8 cellular contexts compared by ENCODE assay signal in the genomic region with DNA sequence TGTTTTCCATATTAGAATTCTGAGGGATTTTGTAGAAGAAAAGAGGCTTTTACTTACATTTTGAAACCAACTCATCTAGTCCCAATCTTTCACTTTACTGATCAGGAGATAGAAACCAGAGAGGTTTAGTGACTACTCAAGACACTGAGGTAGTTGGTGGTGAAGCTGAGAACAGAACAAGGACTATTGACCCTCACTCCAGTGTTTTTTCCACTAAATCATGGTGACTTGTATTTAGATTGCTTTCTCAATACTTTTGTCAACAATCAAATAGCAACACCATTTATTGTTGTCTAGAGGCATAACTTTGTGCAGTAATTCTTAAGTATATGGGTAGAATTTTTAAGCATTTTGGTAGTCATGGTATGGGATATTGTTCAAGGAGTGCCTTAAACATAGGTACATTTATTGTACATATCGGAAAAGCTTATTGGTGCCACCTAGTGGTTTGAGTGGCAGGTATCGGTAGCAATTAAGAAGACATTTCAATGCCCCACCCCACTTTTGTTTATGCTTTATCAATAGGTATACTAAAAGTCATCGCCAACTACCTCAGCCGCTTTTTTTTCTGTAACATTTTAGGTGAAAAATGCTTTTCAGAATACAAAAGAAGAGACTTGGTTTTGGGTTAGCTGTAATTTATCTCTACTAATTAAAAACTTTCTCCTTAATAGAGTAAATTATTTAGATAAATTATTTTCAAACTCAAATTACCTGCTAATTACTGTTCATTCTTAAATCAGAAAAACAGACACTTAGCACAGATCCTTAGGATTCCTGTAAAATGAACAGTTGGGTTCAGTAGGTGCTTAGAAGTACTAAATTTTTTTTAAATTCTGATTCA. TPM values are rescaled to one million over a fixed set of nuclear protein-coding genes. Genes with fewer than 3 reads are reported as not detected.
DNase-seq lines count a peak whose midpoint lies in the region; ATAC-seq and TF ChIP-seq lines count a peak whose summit lies in the region.

No MANE protein-coding gene starts in this region.

- peaks cover 9% of the 10 kb centered on the region for H3K4me1 Mint-ChIP-seq in osteocyte (ENCODE audit: unreplicated experiment)

- H3K4me3 ChIP-seq in BE2C (ENCODE audit: low read depth, low read length) (no peak overlapping the region), SK-N-MC (no peak overlapping the region)

- H3K4me1 ChIP-seq in BE2C = no peaks in the 10 kb centered on the region

- no peak overlapping the region for H3K27ac Mint-ChIP-seq in osteocyte (ENCODE audit: unreplicated experiment)

- H3K4me3 Mint-ChIP-seq in osteocyte (ENCODE audit: unreplicated experiment) = no peak overlapping the region

- DNase-seq in BE2C (peak; percentile 36), NCI-H1105 (lab: John Stamatoyannopoulos, UW) (peak; percentile 60), SK-N-MC (ENCODE audit: low read depth, low spot score) (peak; percentile 62), osteocyte (ENCODE audit: extremely low spot score, unreplicated experiment) (no peak)

- no peaks in the 10 kb centered on the region for H3K36me3 ChIP-seq in BE2C
- H3K36me3 ChIP-seq in SK-N-MC (ENCODE audit: insufficient read depth, low read length) = no peaks in the 10 kb centered on the region

- ATAC-seq in GM18498 (IDR thresholded peaks at IDR 0.05; ENCODE audit: unreplicated experiment) = peak; percentile 75
- peak; percentile 74 for ATAC-seq in HG02763 (IDR thresholded peaks at IDR 0.05; ENCODE audit: unreplicated experiment)
- peak; percentile 45 for ATAC-seq in esophagus mucosa
- no peak for ATAC-seq in HG03196 (IDR thresholded peaks at IDR 0.05; ENCODE audit: unreplicated experiment)

- no peak overlapping the region for H3K9ac ChIP-seq in SK-N-MC (ENCODE audit: insufficient read length)

- H3K9me3 ChIP-seq in BE2C (no peaks in the 10 kb centered on the region), SK-N-MC (ENCODE audit: low read depth, low read length) (no peaks in the 10 kb centered on the region)

- H3K36me3 Mint-ChIP-seq in osteocyte (ENCODE audit: unreplicated experiment) = no peaks in the 10 kb centered on the region

- H3K27me3 Mint-ChIP-seq in osteocyte (ENCODE audit: unreplicated experiment) = no peaks in the 10 kb centered on the region

- H3K27ac ChIP-seq in SK-N-MC = no peak overlapping the region

- TF ChIP-seq CTCF in BE2C (IDR thresholded peaks at IDR 0.05; ENCODE audit: low read depth, low read length) = peak; percentile 72
- TF ChIP-seq CTCF in osteocyte (IDR thresholded peaks at IDR 0.05) = peak; percentile 83

- H3K9me3 Mint-ChIP-seq in osteocyte (ENCODE audit: unreplicated experiment) = no peaks in the 10 kb centered on the region

- peaks cover 24% of the 10 kb centered on the region for H3K27me3 ChIP-seq in BE2C

RNA-seq across cellular contexts. Expression of a gene that starts 47.3 kb away (rescaled TPM):
- not detected for polyA plus RNA-seq in BE2C (2012; ENCODE audit: insufficient read depth, insufficient read length, low read depth)
- total RNA-seq in esophagus mucosa (55.9 TPM), osteocyte (184 and 213 TPM in 2 replicates)
